12 cellular contexts compared by ENCODE assay signal in genomic region chr3:195185574-195185973, GRCh38.
DNase-seq lines count a peak whose midpoint lies in the region; ATAC-seq and TF ChIP-seq lines count a peak whose summit lies in the region.
"Had no signal": no experiment of that assay in that cellular context is flagged by ENCODE, and none has a peak within 500 bp of the region (broad histone marks: within the 10 kb centered on the region; RNA-seq: fewer than 3 reads in every experiment).

No MANE protein-coding gene starts in this region.

- H3K27me3 Mint-ChIP-seq in activated T-helper 2 cell treated with anti-CD3 and anti-CD28 coated beads, Interferon-gamma antibody, Interleukin-2, Interleukin-4, amounts not matched to agents 10 μg/mL and 5 μg/mL and 100 μg/mL, durations not matched to agents 14 hours and 24 hours and 36 hours (ENCODE audit: low read depth), result no peaks in the 10 kb centered on the region
- peaks cover 6% of the 10 kb centered on the region for H3K27me3 Mint-ChIP-seq in activated naive CD4-positive, alpha-beta T cell treated with anti-CD3 and anti-CD28 coated beads, Interleukin-2, amount 10 ng/mL, durations not matched to agents 7 days and 5 days
- no peaks in the 10 kb centered on the region for H3K27me3 Mint-ChIP-seq in T-cell
- H3K27me3 Mint-ChIP-seq: activated CD4-positive, alpha-beta T cell treated with anti-CD3 and anti-CD28 coated beads, Interleukin-2, amount 10 ng/mL, durations not matched to agents 7 days and 5 days; activated naive CD8-positive, alpha-beta T cell had no signal

- peaks cover 38% of the 10 kb centered on the region for H3K4me1 Mint-ChIP-seq in activated T-helper 2 cell treated with anti-CD3 and anti-CD28 coated beads, Interferon-gamma antibody, Interleukin-2, Interleukin-4, amounts not matched to agents 10 μg/mL and 5 μg/mL and 100 μg/mL, durations not matched to agents 14 hours and 24 hours and 36 hours (ENCODE audit: low read depth)
- peaks cover 18% of the 10 kb centered on the region for H3K4me1 Mint-ChIP-seq in activated naive CD4-positive, alpha-beta T cell treated with anti-CD3 and anti-CD28 coated beads, Interleukin-2, amount 10 ng/mL, durations not matched to agents 7 days and 5 days
- H3K4me1 Mint-ChIP-seq in T-cell, result peaks cover 39 to 52% (median 52%) of the 10 kb centered on the region in 3 donors

- no peak overlapping the region for H3K4me3 ChIP-seq in BLaER1
- no peak overlapping the region for H3K4me3 ChIP-seq in mucosa of descending colon

- no peak overlapping the region for H3K4me3 Mint-ChIP-seq in activated T-helper 2 cell treated with anti-CD3 and anti-CD28 coated beads, Interferon-gamma antibody, Interleukin-2, Interleukin-4, amounts not matched to agents 10 μg/mL and 5 μg/mL and 100 μg/mL, durations not matched to agents 14 hours and 24 hours and 36 hours (ENCODE audit: low read depth)
- H3K4me3 Mint-ChIP-seq in activated naive CD4-positive, alpha-beta T cell treated with anti-CD3 and anti-CD28 coated beads, Interleukin-2, amount 10 ng/mL, durations not matched to agents 7 days and 5 days, result no peak overlapping the region
- H3K4me3 Mint-ChIP-seq in T-cell, result no peak overlapping the region
- H3K4me3 Mint-ChIP-seq: activated CD4-positive, alpha-beta T cell treated with anti-CD3 and anti-CD28 coated beads, Interleukin-2, amount 10 ng/mL, durations not matched to agents 7 days and 5 days had no signal

- peak overlapping the region; percentile 51 for H3K4me2 ChIP-seq in BLaER1

- no peak; the same call in 1 of the 2 replicates for TF ChIP-seq EP300 in Ishikawa (IDR thresholded peaks at IDR 0.05; ENCODE audit: borderline replicate concordance)

- no peak overlapping the region for H3K27ac ChIP-seq in BLaER1

- ATAC-seq in mucosa of descending colon, result peak; percentile 87
- no peak for ATAC-seq in T-cell (replicated peaks in 1 of 4)
- ATAC-seq in GM18858 (IDR thresholded peaks at IDR 0.05; ENCODE audit: unreplicated experiment), result no peak

- POLR2A ChIA-PET in T-cell (lab: Charles Lee), result no interaction called here

- peak overlapping the region; percentile 21 for H3K27ac Mint-ChIP-seq in activated T-helper 2 cell treated with anti-CD3 and anti-CD28 coated beads, Interferon-gamma antibody, Interleukin-2, Interleukin-4, amounts not matched to agents 10 μg/mL and 5 μg/mL and 100 μg/mL, durations not matched to agents 14 hours and 24 hours and 36 hours
- H3K27ac Mint-ChIP-seq in activated naive CD4-positive, alpha-beta T cell treated with anti-CD3 and anti-CD28 coated beads, Interleukin-2, amount 10 ng/mL, durations not matched to agents 7 days and 5 days, result no peak overlapping the region
- H3K27ac Mint-ChIP-seq in T-cell, result no peak overlapping the region

- CTCF ChIA-PET in activated naive CD4-positive, alpha-beta T cell treated with anti-CD3 and anti-CD28 coated beads, Interleukin-2, amount 10 ng/mL, durations not matched to agents 7 days and 5 days (lab: Charles Lee), result interaction anchor here (1.2 kb wide), 1 partner anchor 77 kb away, joined by 3 read pairs; no protein-coding TSS in a partner anchor
- CTCF ChIA-PET in T-cell (lab: Charles Lee), result no interaction called here

- no peaks in the 10 kb centered on the region for H3K27me3 ChIP-seq in BLaER1

- peaks cover 9% of the 10 kb centered on the region for H3K9me3 ChIP-seq in BLaER1
- no peaks in the 10 kb centered on the region for H3K9me3 ChIP-seq in mucosa of descending colon

- no peaks in the 10 kb centered on the region for H4K20me1 ChIP-seq in BLaER1

- peaks cover 49% of the 10 kb centered on the region for H3K4me1 ChIP-seq in BLaER1
- H3K4me1 ChIP-seq in mucosa of descending colon (ENCODE audit: low read depth), result no peaks in the 10 kb centered on the region

- peaks cover 3% of the 10 kb centered on the region for H3K9me3 Mint-ChIP-seq in activated T-helper 2 cell treated with anti-CD3 and anti-CD28 coated beads, Interferon-gamma antibody, Interleukin-2, Interleukin-4, amounts not matched to agents 10 μg/mL and 5 μg/mL and 100 μg/mL, durations not matched to agents 14 hours and 24 hours and 36 hours
- no peaks in the 10 kb centered on the region for H3K9me3 Mint-ChIP-seq in activated naive CD4-positive, alpha-beta T cell treated with anti-CD3 and anti-CD28 coated beads, Interleukin-2, amount 10 ng/mL, durations not matched to agents 7 days and 5 days
- H3K9me3 Mint-ChIP-seq in T-cell, result peaks cover 0 to 5% (median 2%) of the 10 kb centered on the region in 3 donors

- DNase-seq in activated T-helper 2 cell treated with anti-CD3 and anti-CD28 coated beads, Interferon-gamma antibody, Interleukin-2, Interleukin-4, amounts not matched to agents 10 μg/mL and 5 μg/mL and 100 μg/mL, durations not matched to agents 14 hours and 24 hours and 36 hours (ENCODE audit: low spot score), result no peak
- DNase-seq in mucosa of descending colon (no peak), T-cell (no peak), NCI-H69 (lab: John Stamatoyannopoulos, UW) (no peak)
- DNase-seq in activated naive CD4-positive, alpha-beta T cell treated with anti-CD3 and anti-CD28 coated beads, Interleukin-2, amount 10 ng/mL, durations not matched to agents 7 days and 5 days, result no peak
- DNase-seq: activated CD4-positive, alpha-beta T cell treated with anti-CD3 and anti-CD28 coated beads, Interleukin-2, amount 10 ng/mL, durations not matched to agents 7 days and 5 days; islet precursor cell; NCI-H1048 had no signal

- intact Hi-C loops in activated T-helper 2 cell treated with anti-CD3 and anti-CD28 coated beads, Interferon-gamma antibody, Interleukin-2, Interleukin-4, amounts not matched to agents 10 μg/mL and 5 μg/mL and 100 μg/mL, durations not matched to agents 14 hours and 24 hours and 36 hours (cut with micrococcal nuclease), result loop anchor here (5.0 kb wide), 1 partner anchor 33 kb away; no protein-coding TSS in a partner anchor
- intact Hi-C loops in mucosa of descending colon (cut with DNase I, micrococcal nuclease), result no loop called here

- H3K9ac ChIP-seq in BLaER1, result no peak overlapping the region

- peaks cover 4% of the 10 kb centered on the region for H3K36me3 Mint-ChIP-seq in activated T-helper 2 cell treated with anti-CD3 and anti-CD28 coated beads, Interferon-gamma antibody, Interleukin-2, Interleukin-4, amounts not matched to agents 10 μg/mL and 5 μg/mL and 100 μg/mL, durations not matched to agents 14 hours and 24 hours and 36 hours (ENCODE audit: low read depth)
- no peaks in the 10 kb centered on the region for H3K36me3 Mint-ChIP-seq in activated naive CD4-positive, alpha-beta T cell treated with anti-CD3 and anti-CD28 coated beads, Interleukin-2, amount 10 ng/mL, durations not matched to agents 7 days and 5 days
- H3K36me3 Mint-ChIP-seq in T-cell, result peaks cover 8% of the 10 kb centered on the region

- no peak for TF ChIP-seq RAD21 in Ishikawa (IDR thresholded peaks at IDR 0.05; ENCODE audit: low read depth)

- TF ChIP-seq CTCF in mucosa of descending colon (IDR thresholded peaks at IDR 0.05), result no peak

- H3K36me3 ChIP-seq in BLaER1, result no peaks in the 10 kb centered on the region
- H3K36me3 ChIP-seq in mucosa of descending colon (ENCODE audit: low read depth), result no peaks in the 10 kb centered on the region

TF ChIP-seq in Ishikawa, 13 proteins besides CTCF, POLR2A, EP300 and RAD21:
- no peak for TF ChIP-seq NFIC (IDR thresholded peaks at IDR 0.05)
- peak; percentile 81 for TF ChIP-seq CEBPB (IDR thresholded peaks at IDR 0.05)
- peak; percentile 44; the same call in 1 of the 2 replicates for TF ChIP-seq YY1 (IDR thresholded peaks at IDR 0.05; ENCODE audit: low read depth)
- 0 out of 2 replicates have a peak, but pooled peaks have one; percentile 40 for TF ChIP-seq MAX (IDR thresholded peaks at IDR 0.05)
- TF ChIP-seq, protein P1, sequence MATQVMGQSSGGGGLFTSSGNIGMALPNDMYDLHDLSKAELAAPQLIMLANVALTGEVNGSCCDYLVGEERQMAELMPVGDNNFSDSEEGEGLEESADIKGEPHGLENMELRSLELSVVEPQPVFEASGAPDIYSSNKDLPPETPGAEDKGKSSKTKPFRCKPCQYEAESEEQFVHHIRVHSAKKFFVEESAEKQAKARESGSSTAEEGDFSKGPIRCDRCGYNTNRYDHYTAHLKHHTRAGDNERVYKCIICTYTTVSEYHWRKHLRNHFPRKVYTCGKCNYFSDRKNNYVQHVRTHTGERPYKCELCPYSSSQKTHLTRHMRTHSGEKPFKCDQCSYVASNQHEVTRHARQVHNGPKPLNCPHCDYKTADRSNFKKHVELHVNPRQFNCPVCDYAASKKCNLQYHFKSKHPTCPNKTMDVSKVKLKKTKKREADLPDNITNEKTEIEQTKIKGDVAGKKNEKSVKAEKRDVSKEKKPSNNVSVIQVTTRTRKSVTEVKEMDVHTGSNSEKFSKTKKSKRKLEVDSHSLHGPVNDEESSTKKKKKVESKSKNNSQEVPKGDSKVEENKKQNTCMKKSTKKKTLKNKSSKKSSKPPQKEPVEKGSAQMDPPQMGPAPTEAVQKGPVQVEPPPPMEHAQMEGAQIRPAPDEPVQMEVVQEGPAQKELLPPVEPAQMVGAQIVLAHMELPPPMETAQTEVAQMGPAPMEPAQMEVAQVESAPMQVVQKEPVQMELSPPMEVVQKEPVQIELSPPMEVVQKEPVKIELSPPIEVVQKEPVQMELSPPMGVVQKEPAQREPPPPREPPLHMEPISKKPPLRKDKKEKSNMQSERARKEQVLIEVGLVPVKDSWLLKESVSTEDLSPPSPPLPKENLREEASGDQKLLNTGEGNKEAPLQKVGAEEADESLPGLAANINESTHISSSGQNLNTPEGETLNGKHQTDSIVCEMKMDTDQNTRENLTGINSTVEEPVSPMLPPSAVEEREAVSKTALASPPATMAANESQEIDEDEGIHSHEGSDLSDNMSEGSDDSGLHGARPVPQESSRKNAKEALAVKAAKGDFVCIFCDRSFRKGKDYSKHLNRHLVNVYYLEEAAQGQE (IDR thresholded peaks at IDR 0.05; ENCODE audit: low read depth), result no peak
- 0 out of 2 replicates have a peak, but pooled peaks have one; percentile 56 for TF ChIP-seq TCF12 (IDR thresholded peaks at IDR 0.05; ENCODE audit: low read depth)
- TF ChIP-seq TEAD4 (IDR thresholded peaks at IDR 0.05), result 0 out of 2 replicates have a peak, but pooled peaks have one; percentile 26
- TF ChIP-seq, protein P2, sequence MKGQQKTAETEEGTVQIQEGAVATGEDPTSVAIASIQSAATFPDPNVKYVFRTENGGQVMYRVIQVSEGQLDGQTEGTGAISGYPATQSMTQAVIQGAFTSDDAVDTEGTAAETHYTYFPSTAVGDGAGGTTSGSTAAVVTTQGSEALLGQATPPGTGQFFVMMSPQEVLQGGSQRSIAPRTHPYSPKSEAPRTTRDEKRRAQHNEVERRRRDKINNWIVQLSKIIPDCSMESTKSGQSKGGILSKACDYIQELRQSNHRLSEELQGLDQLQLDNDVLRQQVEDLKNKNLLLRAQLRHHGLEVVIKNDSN (IDR thresholded peaks at IDR 0.05), result no peak
